In the genomic region with DNA sequence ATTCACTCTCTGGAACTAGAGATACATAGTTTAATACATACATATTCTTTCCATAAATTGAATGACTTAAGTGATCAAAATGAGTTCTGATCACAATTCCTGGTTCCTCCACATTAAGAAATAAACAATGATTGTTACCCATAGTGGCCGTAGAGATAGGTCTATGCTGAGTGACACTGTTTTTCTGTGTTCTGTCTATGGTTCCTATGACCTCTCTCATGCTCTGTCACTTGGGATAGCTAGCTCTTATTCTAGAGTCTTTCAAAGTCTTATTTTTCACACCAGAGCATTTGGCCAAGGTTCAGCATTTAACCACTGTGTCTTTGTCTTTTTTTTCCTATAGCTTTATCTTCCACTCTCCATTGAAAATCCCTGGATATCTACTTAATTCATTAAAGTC, we compare ENCODE assay signal across 25 cellular contexts.
"Had no signal": no experiment of that assay in that cellular context is flagged by ENCODE, and none has a peak within 500 bp of the region (broad histone marks: within the 10 kb centered on the region; RNA-seq: fewer than 3 reads in every experiment).

No MANE protein-coding gene starts in this region.

- H3K27ac ChIP-seq: breast epithelium, Peyer's patch, RWPE1 had no signal

- H3K4me3 ChIP-seq: breast epithelium, Peyer's patch had no signal

- H3K27me3 ChIP-seq: breast epithelium, Peyer's patch had no signal

- DNase-seq: activated CD4-positive, alpha-beta T cell treated with anti-CD3 and anti-CD28 coated beads for 48 hours; activated CD4-positive, alpha-beta T cell treated with anti-CD3 and anti-CD28 coated beads, Interleukin-2, amount 50 U/mL, for 48 hours; activated CD4-positive, CD25-positive, alpha-beta regulatory T cell treated with anti-CD3 and anti-CD28 coated beads, Interleukin-2, amount 50 U/mL, for 72 hours; activated CD8-positive, alpha-beta memory T cell treated with anti-CD3 and anti-CD28 coated beads, Interleukin-2, amount 10 ng/mL, durations not matched to agents 7 days and 5 days; activated effector memory CD4-positive, alpha-beta T cell treated with Interleukin-2 at 50 U/mL for 16 hours; activated naive CD4-positive, alpha-beta T cell; activated T-cell treated with anti-CD3 and anti-CD28 coated beads, Interleukin-2, amount 50 U/mL, for 24 hours; aorta; central memory CD4-positive, alpha-beta T cell; Karpas-422; MM.1S; NCI-H146; NCI-H187 treated with DMSO at 0.1 percent for 48 hours; NCI-H2107; NCI-H2171 treated with DMSO at 0.1 percent for 48 hours; NCI-H345; NCI-H510A; NCI-H69; Peyer's patch; SHP77 treated with DMSO at 0.1 percent for 48 hours; T-helper 17 cell; T-helper 9 cell had no signal

- H3K4me1 ChIP-seq: breast epithelium, Peyer's patch had no signal

- ATAC-seq: activated CD8-positive, alpha-beta memory T cell treated with anti-CD3 and anti-CD28 coated beads, Interleukin-2, amount 10 ng/mL, durations not matched to agents 7 days and 5 days; T-helper 17 cell; WTC11 had no signal

- H3K36me3 ChIP-seq: breast epithelium, Peyer's patch had no signal
